In the genomic region with DNA sequence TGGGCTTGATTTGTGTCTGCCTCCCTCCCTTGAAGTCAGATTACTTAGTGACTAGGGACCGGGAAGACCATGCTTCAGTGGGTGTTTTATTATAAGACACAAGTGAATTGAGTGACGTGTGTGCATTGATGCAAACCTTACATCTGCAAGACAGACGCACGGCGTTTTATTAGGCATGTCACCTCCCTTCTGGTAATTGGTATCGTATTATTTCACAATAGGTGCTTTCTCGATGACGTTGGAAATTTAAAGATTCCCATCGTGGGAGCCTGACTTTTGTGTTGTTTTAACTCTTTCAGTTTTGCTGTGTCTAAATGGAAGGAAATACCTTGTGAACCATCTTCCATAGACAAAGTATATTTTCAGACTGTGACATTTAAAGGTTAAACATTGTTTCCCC, we compare ENCODE assay signal across 28 cellular contexts.
"Had no signal": no experiment of that assay in that cellular context is flagged by ENCODE, and none has a peak within 500 bp of the region (broad histone marks: within the 10 kb centered on the region; RNA-seq: fewer than 3 reads in every experiment).

No MANE protein-coding gene starts in this region.

- H3K27ac ChIP-seq: ascending aorta, breast epithelium, cardiac muscle cell, colonic mucosa, epithelial cell of prostate, esophagus squamous epithelium, gastroesophageal sphincter, VCaP had no signal

- H3K27me3 ChIP-seq: ascending aorta, breast epithelium, cardiac muscle cell, colonic mucosa, esophagus squamous epithelium, gastroesophageal sphincter had no signal

- ATAC-seq: activated naive CD4-positive, alpha-beta T cell treated with anti-CD3 and anti-CD28 coated beads, Interleukin-2, amount 50 U/mL, for 72 hours; activated T-cell treated with anti-CD3 and anti-CD28 coated beads, Interleukin-2, amount 50 U/mL, for 72 hours; gastroesophageal sphincter; WTC11 had no signal

- H3K4me1 ChIP-seq: ascending aorta, breast epithelium, colonic mucosa, esophagus squamous epithelium, gastroesophageal sphincter had no signal

- H3K4me3 ChIP-seq: ascending aorta, breast epithelium, cardiac muscle cell, colonic mucosa, esophagus squamous epithelium, gastroesophageal sphincter had no signal

- H3K36me3 ChIP-seq: breast epithelium had no signal

- DNase-seq: activated CD4-positive, alpha-beta memory T cell treated with anti-CD3 and anti-CD28 coated beads, Interleukin-2, amount 10 ng/mL, durations not matched to agents 7 days and 5 days; activated CD4-positive, alpha-beta T cell treated with anti-CD3 and anti-CD28 coated beads for 1 hour; activated CD4-positive, alpha-beta T cell treated with anti-CD3 and anti-CD28 coated beads for 4 hours; activated CD4-positive, alpha-beta T cell treated with anti-CD3 and anti-CD28 coated beads, Interleukin-2, amount 10 ng/mL, durations not matched to agents 7 days and 5 days; activated CD4-positive, alpha-beta T cell treated with anti-CD3 and anti-CD28 coated beads, Interleukin-2, amount 50 U/mL, for 4 hours; activated CD8-positive, alpha-beta memory T cell treated with anti-CD3 and anti-CD28 coated beads, Interleukin-2, amount 50 U/mL, for 48 hours; activated gamma-delta T cell; activated naive CD4-positive, alpha-beta T cell; activated naive CD4-positive, alpha-beta T cell treated with anti-CD3 and anti-CD28 coated beads, Interleukin-2, amount 10 ng/mL, durations not matched to agents 7 days and 5 days; activated naive CD8-positive, alpha-beta T cell treated with anti-CD3 and anti-CD28 coated beads, Interleukin-2, amount 10 ng/mL, durations not matched to agents 7 days and 5 days; activated T-cell treated with anti-CD3 and anti-CD28 coated beads for 4 hours; activated T-cell treated with anti-CD3 and anti-CD28 coated beads, Interleukin-2, amount 50 U/mL, for 24 hours; activated T-cell treated with anti-CD3 and anti-CD28 coated beads, Interleukin-2, amount 50 U/mL, for 72 hours; central memory CD4-positive, alpha-beta T cell; cerebellar nuclear complex; colonic mucosa; effector CD8-positive, alpha-beta T cell; esophagus squamous epithelium; foreskin melanocyte; T-helper 2 cell had no signal

- H3K9me3 ChIP-seq: ascending aorta, colonic mucosa had no signal
